Comparison of ENCODE assay signal across 8 cellular contexts in the genomic region with DNA sequence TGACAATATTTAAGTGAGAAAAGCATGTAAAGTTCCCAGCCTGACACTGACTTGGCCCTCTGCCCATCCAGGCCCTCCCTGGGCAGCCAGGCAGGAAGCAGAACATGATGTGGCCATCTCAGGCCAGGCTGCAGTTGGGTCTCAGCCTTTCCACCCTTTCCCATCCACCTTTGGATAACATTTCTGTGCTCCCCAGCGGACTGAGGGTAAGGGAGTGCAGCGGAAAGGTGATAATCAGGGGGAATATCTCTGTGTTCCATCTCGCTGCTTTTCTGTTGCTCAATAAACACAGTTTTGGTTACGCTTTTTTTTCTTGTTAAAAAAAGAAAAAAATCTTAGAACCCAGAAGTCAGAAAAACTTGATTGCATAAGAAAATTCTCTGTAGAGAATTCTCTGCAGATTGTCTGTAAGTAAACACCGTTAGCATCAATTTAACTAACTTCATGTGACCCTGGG.
DNase-seq lines count a peak whose midpoint lies in the region; ATAC-seq, FAIRE-seq and TF ChIP-seq lines count a peak whose summit lies in the region.

No MANE protein-coding gene starts in this region.

- H3K27ac ChIP-seq in endothelial cell of umbilical vein (ENCODE audit: insufficient read depth, low read depth, low read length): no peak overlapping the region

- DNase-seq in Caco-2: no peak
- DNase-seq in NCI-H69 (lab: John Stamatoyannopoulos, UW): peak; percentile 21
- DNase-seq in endothelial cell of umbilical vein (ENCODE audit: low read depth, low spot score): peak; percentile 32
- DNase-seq in pons (ENCODE audit: low spot score): peak; percentile 45
- no peak for DNase-seq in D341Med (ENCODE audit: low spot score)
- no peak for DNase-seq in GM20000 (ENCODE audit: low spot score)

- no peaks in the 10 kb centered on the region for H3K79me2 ChIP-seq in endothelial cell of umbilical vein (ENCODE audit: control insufficient read depth, insufficient read depth, low read length)

- intact Hi-C loops in Caco-2 (cut with micrococcal nuclease; ENCODE audit: unreplicated experiment) (no loop called here), endothelial cell of umbilical vein (cut with micrococcal nuclease) (loop anchor here (2.0 kb wide), 1 partner anchor 204 kb away; no protein-coding TSS in a partner anchor)

- peak overlapping the region; percentile 78 for H3K4me2 ChIP-seq in endothelial cell of umbilical vein (ENCODE audit: insufficient read depth, low read length)

- H3K4me3 ChIP-seq in Caco-2 (ENCODE audit: low read depth, low read length): no peak overlapping the region
- H3K4me3 ChIP-seq in endothelial cell of umbilical vein (replicated peaks in 1 of 3; ENCODE audit: insufficient read depth in 1 of 3, low read depth in 1 of 3, low read length in 3 of 3): peak overlapping the region in 1 of 3 experiments; percentile 58

- TF ChIP-seq CTCF in Caco-2 (IDR thresholded peaks at IDR 0.05; ENCODE audit: insufficient read depth in 1 of 2, low read depth in 1 of 2, low read length in 1 of 2, severe bottlenecking in 1 of 2, unreplicated experiment in 1 of 2) (no peak), endothelial cell of umbilical vein (IDR thresholded peaks at IDR 0.05; ENCODE audit: extremely low read depth in 1 of 2, insufficient read depth in 1 of 2, low read depth in 1 of 2, low read length in 2 of 2) (no peak), GM20000 (IDR thresholded peaks at IDR 0.05; ENCODE audit: extremely low read depth, missing control alignments) (no peak)

- peak; percentile 52 for FAIRE-seq in endothelial cell of umbilical vein (lab: Jason Lieb, UNC)

- no peaks in the 10 kb centered on the region for H3K9me1 ChIP-seq in endothelial cell of umbilical vein (replicated peaks; ENCODE audit: control insufficient read depth, extremely low read depth, insufficient read depth, low read length)

- no peak for TF ChIP-seq POLR2A in endothelial cell of umbilical vein (IDR thresholded peaks at IDR 0.05; ENCODE audit: low read depth, low read length)

- ATAC-seq in HG03342 (IDR thresholded peaks at IDR 0.05; ENCODE audit: unreplicated experiment) (no peak), GM19023 (IDR thresholded peaks at IDR 0.05; ENCODE audit: unreplicated experiment) (no peak)

- POLR2A ChIA-PET in Caco-2 (lab: Charles Lee): no interaction called here
- POLR2A ChIA-PET in endothelial cell of umbilical vein (lab: Charles Lee): no interaction called here

- H3K36me3 Mint-ChIP-seq in Caco-2 (ENCODE audit: insufficient read depth, unreplicated experiment): no peaks in the 10 kb centered on the region

- no peak overlapping the region for H3K9ac ChIP-seq in endothelial cell of umbilical vein (replicated peaks; ENCODE audit: extremely low read depth, insufficient read depth, low read length)

- no TSS peak for BruUV-seq in Caco-2 (replicated peaks; lab: Mats Ljungman, UMichigan)
- no TSS peak for BruUV-seq in endothelial cell of umbilical vein (replicated peaks; lab: Mats Ljungman, UMichigan)

- H3K9me3 ChIP-seq in Caco-2 (no peaks in the 10 kb centered on the region; the same call in 1 of the 2 replicates), endothelial cell of umbilical vein (replicated peaks; ENCODE audit: control insufficient read depth, insufficient read depth, low read length) (no peaks in the 10 kb centered on the region)

- H3K4me3 Mint-ChIP-seq in Caco-2 (ENCODE audit: unreplicated experiment): peak overlapping the region; percentile 63

- H3K9me3 Mint-ChIP-seq in Caco-2 (ENCODE audit: unreplicated experiment): no peaks in the 10 kb centered on the region

- no peaks in the 10 kb centered on the region for H3K27me3 ChIP-seq in Caco-2 (replicated peaks; ENCODE audit: control insufficient read depth, insufficient read depth, low read length)
- H3K27me3 ChIP-seq in endothelial cell of umbilical vein (ENCODE audit: control insufficient read depth in 2 of 2, insufficient read depth in 2 of 2, low read length in 2 of 2): no peaks in the 10 kb centered on the region

- H3K27ac Mint-ChIP-seq in Caco-2 (ENCODE audit: unreplicated experiment): no peak overlapping the region

- H3K4me1 Mint-ChIP-seq in Caco-2 (ENCODE audit: low read depth, unreplicated experiment): no peaks in the 10 kb centered on the region

- H3K36me3 ChIP-seq in Caco-2 (ENCODE audit: control insufficient read depth, insufficient read depth, low read length): no peaks in the 10 kb centered on the region
- no peaks in the 10 kb centered on the region for H3K36me3 ChIP-seq in endothelial cell of umbilical vein (ENCODE audit: control insufficient read depth in 2 of 2, extremely low read depth in 1 of 2, insufficient read depth in 2 of 2, low read length in 2 of 2)

- no peaks in the 10 kb centered on the region for H4K20me1 ChIP-seq in endothelial cell of umbilical vein (replicated peaks; ENCODE audit: control insufficient read depth, extremely low read depth, insufficient read depth, low read length)

- H3K27me3 Mint-ChIP-seq in Caco-2 (ENCODE audit: insufficient read depth, unreplicated experiment): peaks cover 7% of the 10 kb centered on the region

- H3K4me1 ChIP-seq in Caco-2: no peaks in the 10 kb centered on the region
- H3K4me1 ChIP-seq in endothelial cell of umbilical vein (ENCODE audit: control insufficient read depth, extremely low read depth, insufficient read depth, low read length): peaks cover 13% of the 10 kb centered on the region

- dilution Hi-C loops in endothelial cell of umbilical vein (cut with MboI; ENCODE audit: extremely low pct_ligation_motif_present, low sequenced_read_pairs): no loop called here

- H2AFZ ChIP-seq in endothelial cell of umbilical vein (ENCODE audit: low read depth, low read length): peak overlapping the region; percentile 58

- CTCF ChIA-PET in Caco-2 (lab: Charles Lee) (no interaction called here), endothelial cell of umbilical vein (lab: Charles Lee) (interaction anchor here (0.9 to 3.4 kb wide), 2 partner anchors 11 to 25 kb away, joined by 3 to 13 read pairs; no protein-coding TSS in a partner anchor)

TF ChIP-seq in endothelial cell of umbilical vein, 7 proteins besides CTCF, POLR2A, EP300 and RAD21:
- no peak for TF ChIP-seq GATA2 (IDR thresholded peaks at IDR 0.05; ENCODE audit: insufficient read depth, insufficient read length, low read depth, low read length)
TF ChIP-seq in endothelial cell of umbilical vein: peak in this region for 0.

Comparison
In these comparisons a context has a peak if more than half of its experiments do, and no peak if none do; other contexts are left out.
1. DNase-seq: peak in NCI-H69 (single experiment), endothelial cell of umbilical vein (single experiment) and pons (single experiment); none in Caco-2 (0 of 2), D341Med (single experiment) and GM20000 (single experiment).